In genomic region chr2:205001306-205001966, GRCh38 we compare ENCODE assay signal across 17 cellular contexts.
DNase-seq lines count a peak whose midpoint lies in the region; ATAC-seq and TF ChIP-seq lines count a peak whose summit lies in the region.
"Had no signal": no experiment of that assay in that cellular context is flagged by ENCODE, and none has a peak within 500 bp of the region (broad histone marks: within the 10 kb centered on the region; RNA-seq: fewer than 3 reads in every experiment).

No MANE protein-coding gene starts in this region.

- no peak for TF ChIP-seq CTCF in WTC11 (IDR thresholded peaks at IDR 0.05)

- CTCF ChIA-PET in WTC11 (lab: Charles Lee), result interaction anchor here (1.3 kb wide), 1 partner anchor 9 kb away, joined by 3 read pairs; no protein-coding TSS in a partner anchor

- H3K9me3 Mint-ChIP-seq in WTC11, result peaks cover 8% of the 10 kb centered on the region
- peaks cover 0 to 10% (median 4%) of the 10 kb centered on the region in 9 donors for H3K9me3 Mint-ChIP-seq in naive thymus-derived CD8-positive, alpha-beta T cell
- H3K9me3 Mint-ChIP-seq: HFFc6 had no signal

- H3K36me3 Mint-ChIP-seq in WTC11, result peaks cover 8% of the 10 kb centered on the region
- H3K36me3 Mint-ChIP-seq in naive thymus-derived CD8-positive, alpha-beta T cell, result no peaks in the 10 kb centered on the region

- H3K4me3 Mint-ChIP-seq in WTC11, result no peak overlapping the region
- H3K4me3 Mint-ChIP-seq in naive thymus-derived CD8-positive, alpha-beta T cell, result no peak overlapping the region
- H3K4me3 Mint-ChIP-seq: B cell; CD4-positive, alpha-beta T cell; HFFc6 had no signal

- peaks cover 8% of the 10 kb centered on the region for H3K4me1 Mint-ChIP-seq in WTC11
- H3K4me1 Mint-ChIP-seq in naive thymus-derived CD8-positive, alpha-beta T cell, result peaks cover 10 to 30% (median 15%) of the 10 kb centered on the region in 4 donors
- H3K4me1 Mint-ChIP-seq: B cell had no signal

- no peak overlapping the region for H3K27ac Mint-ChIP-seq in WTC11
- H3K27ac Mint-ChIP-seq in naive thymus-derived CD8-positive, alpha-beta T cell, result peak overlapping the region in 1 of 10 donors; percentile 25
- H3K27ac Mint-ChIP-seq: B cell; CD4-positive, alpha-beta T cell; HFFc6 had no signal

- DNase-seq in NCI-H510A treated with DMSO at 0.1 percent for 48 hours (lab: John Stamatoyannopoulos, UW) (peak; percentile 15), NCI-H510A (lab: John Stamatoyannopoulos, UW) (no peak), NCI-H2171 treated with DMSO at 0.1 percent for 48 hours (lab: John Stamatoyannopoulos, UW) (peak; percentile 66), left lobe of liver (ENCODE audit: low spot score) (no peak), WTC11 (ENCODE audit: low spot score) (no peak), DMS 273 treated with DMSO at 0.1 percent for 48 hours (lab: John Stamatoyannopoulos, UW) (no peak)
- no peak for DNase-seq in naive thymus-derived CD8-positive, alpha-beta T cell
- no peak for DNase-seq in NK-92 treated with Interleukin-12 subunit alpha and Interleukin-12 subunit beta, amount 100 ng/mL, for 24 hours (lab: John Stamatoyannopoulos, UW)
- DNase-seq: ACHN; C1 segment of cervical spinal cord; Calu3; CD4-positive, alpha-beta T cell; DND-41; GDM1; HCEC 1CT; HFFc6 had no signal

- no peaks in the 10 kb centered on the region for H3K27me3 Mint-ChIP-seq in WTC11 (ENCODE audit: low read depth)
- no peaks in the 10 kb centered on the region for H3K27me3 Mint-ChIP-seq in naive thymus-derived CD8-positive, alpha-beta T cell
- H3K27me3 Mint-ChIP-seq: B cell; CD4-positive, alpha-beta T cell had no signal

- POLR2A ChIA-PET in WTC11 (lab: Charles Lee), result no interaction called here
- POLR2A ChIA-PET in naive thymus-derived CD8-positive, alpha-beta T cell (lab: Charles Lee), result no interaction called here

- peak; percentile 67 for ATAC-seq in left lobe of liver
- no peak for ATAC-seq in WTC11
- no peak for ATAC-seq in naive thymus-derived CD8-positive, alpha-beta T cell

TF ChIP-seq in WTC11, 78 proteins besides CTCF, POLR2A, EP300 and RAD21:
- no peak for TF ChIP-seq JAZF1 (CRISPR knock-in tag; IDR thresholded peaks at IDR 0.05)
- no peak for TF ChIP-seq AFF4 (CRISPR knock-in tag; IDR thresholded peaks at IDR 0.05; ENCODE audit: borderline replicate concordance)
- TF ChIP-seq ZNF138 (CRISPR knock-in tag; conservative IDR thresholded peaks at IDR 0.05), result no peak
- no peak for TF ChIP-seq FOXK1 (CRISPR knock-in tag; IDR thresholded peaks at IDR 0.05)
- TF ChIP-seq TP53 (CRISPR knock-in tag; IDR thresholded peaks at IDR 0.05), result no peak

Comparison
In these comparisons a context has a peak if more than half of its experiments do, and no peak if none do; other contexts are left out.
1. DNase-seq: peak in NCI-H510A treated with DMSO at 0.1 percent for 48 hours (single experiment) and NCI-H2171 treated with DMSO at 0.1 percent for 48 hours (single experiment); none in NCI-H510A (single experiment), left lobe of liver (single experiment), WTC11 (single experiment), naive thymus-derived CD8-positive, alpha-beta T cell (0 of 10), DMS 273 treated with DMSO at 0.1 percent for 48 hours (single experiment) and NK-92 treated with Interleukin-12 subunit alpha and Interleukin-12 subunit beta, amount 100 ng/mL, for 24 hours (single experiment).